14 cellular contexts compared by ENCODE assay signal in genomic region chr2:96114903-96115581, GRCh38. TPM values are rescaled to one million over a fixed set of nuclear protein-coding genes. Genes with fewer than 3 reads are reported as not detected.
DNase-seq lines count a peak whose midpoint lies in the region; ATAC-seq and TF ChIP-seq lines count a peak whose summit lies in the region.
"Had no signal": no experiment of that assay in that cellular context is flagged by ENCODE, and none has a peak within 500 bp of the region (broad histone marks: within the 10 kb centered on the region; RNA-seq: fewer than 3 reads in every experiment).

No MANE protein-coding gene starts in this region.

- H3K36me3 Mint-ChIP-seq in activated B cell treated with CpG ODN at 0.5 μM for 24 hours (ENCODE audit: low read depth): no peaks in the 10 kb centered on the region
- H3K36me3 Mint-ChIP-seq in glutamatergic neuron (ENCODE audit: unreplicated experiment): peaks cover 12% of the 10 kb centered on the region
- no peaks in the 10 kb centered on the region for H3K36me3 Mint-ChIP-seq in osteocyte (ENCODE audit: unreplicated experiment)

- H3K4me3 Mint-ChIP-seq in activated B cell treated with CpG ODN at 0.5 μM for 24 hours (peak overlapping the region; percentile 73), glutamatergic neuron (ENCODE audit: unreplicated experiment) (peak overlapping the region; percentile 55), osteocyte (ENCODE audit: unreplicated experiment) (peak overlapping the region; percentile 59)

- CTCF ChIA-PET in activated B cell treated with CpG ODN at 0.5 μM for 24 hours (lab: Charles Lee): no interaction called here

- no peaks in the 10 kb centered on the region for H3K9me3 Mint-ChIP-seq in activated B cell treated with CpG ODN at 0.5 μM for 24 hours
- peaks cover 10% of the 10 kb centered on the region for H3K9me3 Mint-ChIP-seq in glutamatergic neuron (ENCODE audit: unreplicated experiment)
- no peaks in the 10 kb centered on the region for H3K9me3 Mint-ChIP-seq in osteocyte (ENCODE audit: unreplicated experiment)

- H3K4me1 Mint-ChIP-seq in activated B cell treated with CpG ODN at 0.5 μM for 24 hours: peaks cover 18% of the 10 kb centered on the region
- peaks cover 2% of the 10 kb centered on the region for H3K4me1 Mint-ChIP-seq in glutamatergic neuron (ENCODE audit: low read depth, unreplicated experiment)
- H3K4me1 Mint-ChIP-seq in osteocyte (ENCODE audit: unreplicated experiment): peaks cover 6% of the 10 kb centered on the region

- POLR2A ChIA-PET in activated B cell treated with CpG ODN at 0.5 μM for 24 hours (lab: Charles Lee): interaction anchor here (0.7 kb wide), 1 partner anchor 413 kb away, joined by 3 read pairs; no protein-coding TSS in a partner anchor

- H3K27me3 Mint-ChIP-seq in activated B cell treated with CpG ODN at 0.5 μM for 24 hours: peaks cover 9% of the 10 kb centered on the region
- H3K27me3 Mint-ChIP-seq in glutamatergic neuron (ENCODE audit: unreplicated experiment): peaks cover 13% of the 10 kb centered on the region
- H3K27me3 Mint-ChIP-seq in osteocyte (ENCODE audit: unreplicated experiment): peaks cover 23% of the 10 kb centered on the region

- H3K27ac Mint-ChIP-seq in activated B cell treated with CpG ODN at 0.5 μM for 24 hours (no peak overlapping the region), glutamatergic neuron (ENCODE audit: unreplicated experiment) (no peak overlapping the region), osteocyte (ENCODE audit: unreplicated experiment) (no peak overlapping the region)

- DNase-seq in activated T-cell treated with anti-CD3 and anti-CD28 coated beads, Interleukin-2, amount 50 U/mL, for 1 hour: peak; percentile 18
- no peak for DNase-seq in activated T-cell treated with anti-CD3 and anti-CD28 coated beads, Interleukin-2, amount 50 U/mL, for 48 hours
- DNase-seq in activated B cell treated with CpG ODN at 0.5 μM for 24 hours (no peak), glutamatergic neuron (no peak), osteocyte (ENCODE audit: extremely low spot score, unreplicated experiment) (no peak), tibial artery (no peak), middle frontal gyrus (ENCODE audit: extremely low spot score, low spot score) (no peak), MV-4-11 (lab: John Stamatoyannopoulos, UW) (no peak)
- DNase-seq: brain microvascular endothelial cell, DMS153, head of caudate nucleus, NCI-H524 treated with DMSO at 0.1 percent for 48 hours had no signal

- no peaks in the 10 kb centered on the region for H3K36me3 ChIP-seq in tibial artery
- H3K36me3 ChIP-seq: brain microvascular endothelial cell, vagina had no signal

- ATAC-seq in activated B cell treated with CpG ODN at 0.5 μM for 24 hours (ENCODE audit: low read depth): no peak
- ATAC-seq: Panc1 had no signal

- intact Hi-C loops in activated B cell treated with CpG ODN at 0.5 μM for 24 hours (cut with micrococcal nuclease) (loop anchor here (10.0 kb wide), 1 partner anchor 90 kb away; no protein-coding TSS in a partner anchor), tibial artery (cut with DNase I; ENCODE audit: low total_unique reads) (loop anchor here (10.0 kb wide), 1 partner anchor 90 kb away; no protein-coding TSS in a partner anchor)

- no peak overlapping the region for H3K4me3 ChIP-seq in tibial artery

- peaks cover 0 to 21% (median 12%) of the 10 kb centered on the region in 4 donors for H3K4me1 ChIP-seq in tibial artery

- no peak overlapping the region for H3K27ac ChIP-seq in tibial artery
- H3K27ac ChIP-seq: brain microvascular endothelial cell, vagina had no signal

- H3K27me3 ChIP-seq in tibial artery: peaks cover 0 to 62% of the 10 kb centered on the region in 2 donors
- H3K27me3 ChIP-seq: vagina had no signal

- no peaks in the 10 kb centered on the region for H3K9me3 ChIP-seq in tibial artery
- H3K9me3 ChIP-seq: vagina had no signal

- no peak for TF ChIP-seq CTCF in activated B cell treated with CpG ODN at 0.5 μM for 24 hours (IDR thresholded peaks at IDR 0.05)
- no peak for TF ChIP-seq CTCF in glutamatergic neuron (IDR thresholded peaks at IDR 0.05; ENCODE audit: partially characterized antibody, unreplicated experiment)
- no peak for TF ChIP-seq CTCF in osteocyte (IDR thresholded peaks at IDR 0.05)
- no peak for TF ChIP-seq CTCF in tibial artery (IDR thresholded peaks at IDR 0.05)

RNA-seq across cellular contexts. Expression of gene ADRA2B, which starts 1.3 kb away (rescaled TPM):
- 0.11 and 0.37 TPM in 2 replicates for total RNA-seq in activated B cell treated with CpG ODN at 0.5 μM for 24 hours
- total RNA-seq in glutamatergic neuron (ENCODE audit: unreplicated experiment): 0.91 TPM
- not detected in 2 replicates for total RNA-seq in osteocyte

RNA-seq across cellular contexts. Expression of gene ASTL, which starts 23.3 kb away (rescaled TPM):
- total RNA-seq in activated B cell treated with CpG ODN at 0.5 μM for 24 hours: 1.0 and 1.6 TPM in 2 replicates
- not detected for total RNA-seq in glutamatergic neuron (ENCODE audit: unreplicated experiment)
- not detected in 2 replicates for total RNA-seq in osteocyte
- total RNA-seq: vagina had no signal

RNA-seq across cellular contexts. Expression of gene DUSP2, which starts 30.2 kb away (rescaled TPM):
- 118 and 122 TPM in 2 replicates for total RNA-seq in activated B cell treated with CpG ODN at 0.5 μM for 24 hours
- 0.34 TPM for total RNA-seq in glutamatergic neuron (ENCODE audit: unreplicated experiment)
- 0.68 and 0.78 TPM in 2 replicates for total RNA-seq in osteocyte

Comparison
In these comparisons a context has a peak if more than half of its experiments do, and no peak if none do; other contexts are left out.
1. RNA of gene DUSP2, which starts 30.2 kb away (total RNA-seq): 118 to 122 TPM in activated B cell treated with CpG ODN at 0.5 μM for 24 hours; 0.68 to 0.78 TPM in osteocyte and 0.34 TPM in glutamatergic neuron (single experiment); every median in the first group is over 10 times any median in the second.
2. Peak in every context shown above with its lines, with median percentiles within 50 percentile points of each other: H3K4me3 Mint-ChIP-seq.